ENCODE assay signal across 1 cellular context in the genomic region with DNA sequence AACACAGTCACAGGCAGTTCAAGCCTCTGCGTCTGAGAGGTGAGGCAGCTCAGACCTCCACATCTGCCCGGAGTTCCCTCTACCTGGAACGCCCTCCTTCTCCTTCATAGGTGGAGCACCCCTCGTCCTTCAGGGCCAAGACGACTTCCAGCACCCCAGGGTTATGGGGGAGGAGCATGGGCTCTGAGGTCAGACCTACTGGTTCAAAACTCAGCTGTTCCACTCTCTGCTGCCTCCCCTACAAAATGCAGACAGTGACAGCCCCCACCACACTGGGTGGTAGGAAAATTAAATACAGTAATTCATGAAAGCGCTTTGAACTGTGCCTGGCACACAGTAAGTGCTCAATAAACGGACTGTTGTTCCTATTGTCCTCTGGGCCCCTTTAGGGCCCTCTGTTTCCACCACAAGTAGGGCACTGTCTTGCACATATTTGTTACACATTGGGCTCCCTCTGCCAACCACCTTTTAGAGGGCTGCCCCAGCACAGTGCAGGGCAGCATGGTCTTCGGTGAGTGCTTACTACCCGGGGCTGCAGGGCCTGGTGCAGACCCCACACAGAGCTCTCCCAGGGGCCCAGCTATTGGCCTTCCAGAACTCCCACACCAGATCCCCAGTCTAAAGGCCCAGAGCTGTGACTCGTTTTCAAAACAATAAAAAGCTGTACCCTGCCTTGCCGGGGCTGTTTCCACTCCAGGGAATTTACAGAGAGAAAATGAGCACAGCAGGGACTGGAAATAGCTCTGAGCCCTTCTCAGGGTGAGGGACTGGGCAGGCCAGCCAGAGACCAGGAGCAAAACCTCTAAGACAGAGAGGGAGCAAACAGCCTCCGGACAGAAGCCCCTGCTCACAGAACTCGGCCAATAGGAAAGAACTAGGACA.
TF ChIP-seq lines count a peak whose summit lies in the region.

No MANE protein-coding gene starts in this region.

TF ChIP-seq in HCT116, 20 proteins besides CTCF, POLR2A, EP300 and RAD21 (continued from another document):
- TF ChIP-seq, protein P1, sequence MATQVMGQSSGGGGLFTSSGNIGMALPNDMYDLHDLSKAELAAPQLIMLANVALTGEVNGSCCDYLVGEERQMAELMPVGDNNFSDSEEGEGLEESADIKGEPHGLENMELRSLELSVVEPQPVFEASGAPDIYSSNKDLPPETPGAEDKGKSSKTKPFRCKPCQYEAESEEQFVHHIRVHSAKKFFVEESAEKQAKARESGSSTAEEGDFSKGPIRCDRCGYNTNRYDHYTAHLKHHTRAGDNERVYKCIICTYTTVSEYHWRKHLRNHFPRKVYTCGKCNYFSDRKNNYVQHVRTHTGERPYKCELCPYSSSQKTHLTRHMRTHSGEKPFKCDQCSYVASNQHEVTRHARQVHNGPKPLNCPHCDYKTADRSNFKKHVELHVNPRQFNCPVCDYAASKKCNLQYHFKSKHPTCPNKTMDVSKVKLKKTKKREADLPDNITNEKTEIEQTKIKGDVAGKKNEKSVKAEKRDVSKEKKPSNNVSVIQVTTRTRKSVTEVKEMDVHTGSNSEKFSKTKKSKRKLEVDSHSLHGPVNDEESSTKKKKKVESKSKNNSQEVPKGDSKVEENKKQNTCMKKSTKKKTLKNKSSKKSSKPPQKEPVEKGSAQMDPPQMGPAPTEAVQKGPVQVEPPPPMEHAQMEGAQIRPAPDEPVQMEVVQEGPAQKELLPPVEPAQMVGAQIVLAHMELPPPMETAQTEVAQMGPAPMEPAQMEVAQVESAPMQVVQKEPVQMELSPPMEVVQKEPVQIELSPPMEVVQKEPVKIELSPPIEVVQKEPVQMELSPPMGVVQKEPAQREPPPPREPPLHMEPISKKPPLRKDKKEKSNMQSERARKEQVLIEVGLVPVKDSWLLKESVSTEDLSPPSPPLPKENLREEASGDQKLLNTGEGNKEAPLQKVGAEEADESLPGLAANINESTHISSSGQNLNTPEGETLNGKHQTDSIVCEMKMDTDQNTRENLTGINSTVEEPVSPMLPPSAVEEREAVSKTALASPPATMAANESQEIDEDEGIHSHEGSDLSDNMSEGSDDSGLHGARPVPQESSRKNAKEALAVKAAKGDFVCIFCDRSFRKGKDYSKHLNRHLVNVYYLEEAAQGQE (IDR thresholded peaks at IDR 0.05; ENCODE audit: low read depth), result no peak
- TF ChIP-seq TCF7L2 (IDR thresholded peaks at IDR 0.05; ENCODE audit: borderline replicate concordance, extremely low read depth, insufficient read depth, insufficient read length) (no peak), SRF (IDR thresholded peaks at IDR 0.05; ENCODE audit: low read depth) (no peak), EZH2 (IDR thresholded peaks at IDR 0.05) (no peak), EZH2phosphoT487 (IDR thresholded peaks at IDR 0.05; ENCODE audit: borderline replicate concordance) (no peak), POLR2AphosphoS5 (IDR thresholded peaks at IDR 0.05; ENCODE audit: low read depth, low read length) (no peak), SIN3A (IDR thresholded peaks at IDR 0.05; ENCODE audit: low read depth) (no peak), ZFX (IDR thresholded peaks at IDR 0.05) (no peak), SP1 (IDR thresholded peaks at IDR 0.05; ENCODE audit: low read depth) (no peak), EGR1 (IDR thresholded peaks at IDR 0.05; ENCODE audit: low read depth) (no peak), FOSL1 (IDR thresholded peaks at IDR 0.05; ENCODE audit: low read depth) (no peak), ELF1 (IDR thresholded peaks at IDR 0.05; ENCODE audit: borderline replicate concordance, low read depth) (no peak)
- TF ChIP-seq, protein P2, sequence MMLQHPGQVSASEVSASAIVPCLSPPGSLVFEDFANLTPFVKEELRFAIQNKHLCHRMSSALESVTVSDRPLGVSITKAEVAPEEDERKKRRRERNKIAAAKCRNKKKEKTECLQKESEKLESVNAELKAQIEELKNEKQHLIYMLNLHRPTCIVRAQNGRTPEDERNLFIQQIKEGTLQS (IDR thresholded peaks at IDR 0.05), result no peak
- TF ChIP-seq, protein P3, sequence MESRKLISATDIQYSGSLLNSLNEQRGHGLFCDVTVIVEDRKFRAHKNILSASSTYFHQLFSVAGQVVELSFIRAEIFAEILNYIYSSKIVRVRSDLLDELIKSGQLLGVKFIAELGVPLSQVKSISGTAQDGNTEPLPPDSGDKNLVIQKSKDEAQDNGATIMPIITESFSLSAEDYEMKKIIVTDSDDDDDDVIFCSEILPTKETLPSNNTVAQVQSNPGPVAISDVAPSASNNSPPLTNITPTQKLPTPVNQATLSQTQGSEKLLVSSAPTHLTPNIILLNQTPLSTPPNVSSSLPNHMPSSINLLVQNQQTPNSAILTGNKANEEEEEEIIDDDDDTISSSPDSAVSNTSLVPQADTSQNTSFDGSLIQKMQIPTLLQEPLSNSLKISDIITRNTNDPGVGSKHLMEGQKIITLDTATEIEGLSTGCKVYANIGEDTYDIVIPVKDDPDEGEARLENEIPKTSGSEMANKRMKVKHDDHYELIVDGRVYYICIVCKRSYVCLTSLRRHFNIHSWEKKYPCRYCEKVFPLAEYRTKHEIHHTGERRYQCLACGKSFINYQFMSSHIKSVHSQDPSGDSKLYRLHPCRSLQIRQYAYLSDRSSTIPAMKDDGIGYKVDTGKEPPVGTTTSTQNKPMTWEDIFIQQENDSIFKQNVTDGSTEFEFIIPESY (IDR thresholded peaks at IDR 0.05; ENCODE audit: extremely low read depth, insufficient replicate concordance, low read length), result no peak
